ENCODE assay signal across 21 cellular contexts in the genomic region with DNA sequence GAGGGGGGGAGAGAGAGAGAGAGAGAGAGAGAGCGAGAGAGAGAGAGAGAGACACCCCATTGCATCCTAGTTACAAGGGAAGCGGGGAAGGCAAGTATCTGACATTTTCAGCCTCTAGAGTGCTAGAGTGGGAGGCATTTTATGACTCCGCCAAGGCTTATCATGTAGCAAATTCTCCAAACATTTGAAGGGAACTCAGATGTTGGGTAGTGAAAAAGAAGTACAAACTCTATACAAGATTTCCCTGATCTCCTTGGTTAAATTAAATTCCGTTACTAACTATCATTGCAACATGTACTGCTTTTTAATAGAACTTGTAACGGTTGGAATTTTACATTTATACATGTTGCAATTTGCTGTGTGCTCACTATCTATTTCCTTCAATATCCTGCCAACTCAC.
A peak's percentile ranks its signal among the peaks of the same experiment; 100 is the strongest.
DNase-seq lines count a peak whose midpoint lies in the region; ATAC-seq, FAIRE-seq and TF ChIP-seq lines count a peak whose summit lies in the region.
"Had no signal": no experiment of that assay in that cellular context is flagged by ENCODE, and none has a peak within 500 bp of the region (broad histone marks: within the 10 kb centered on the region; RNA-seq: fewer than 3 reads in every experiment).

No MANE protein-coding gene starts in this region.

- peak; percentile 20 for FAIRE-seq in keratinocyte (lab: Jason Lieb, UNC)
- FAIRE-seq: A549, D721Med, G401.6, GM12891 had no signal

- H3K18ac ChIP-seq in trophoblast cell (ENCODE audit: low read length): no peak overlapping the region

- H3K9ac ChIP-seq in HUES64 (ENCODE audit: low read depth, low read length): no peak overlapping the region
- H3K9ac ChIP-seq in keratinocyte (ENCODE audit: control insufficient read depth, extremely low read depth, insufficient read depth, low read length): no peak overlapping the region
- H3K9ac ChIP-seq in trophoblast cell (ENCODE audit: low read length): no peak overlapping the region

- no peaks in the 10 kb centered on the region for H3K27me3 Mint-ChIP-seq in naive thymus-derived CD4-positive, alpha-beta T cell

- intact Hi-C loops in naive thymus-derived CD4-positive, alpha-beta T cell (cut with micrococcal nuclease): no loop called here
- intact Hi-C loops in posterior vena cava (cut with DNase I): no loop called here

- H3K4ac ChIP-seq in trophoblast cell (ENCODE audit: low read depth, low read length): no peak overlapping the region

- H3K4me1 ChIP-seq in HUES64 (ENCODE audit: insufficient read depth, low read length) (peaks cover 45% of the 10 kb centered on the region), keratinocyte (ENCODE audit: control insufficient read depth, extremely low read depth, insufficient read depth, low read length) (peaks cover 21% of the 10 kb centered on the region), trophoblast cell (ENCODE audit: control insufficient read depth in 1 of 2, insufficient read depth in 2 of 2, low read length in 2 of 2) (peaks cover 0 to 8% of the 10 kb centered on the region in 2 experiments)
- no peaks in the 10 kb centered on the region for H3K4me1 ChIP-seq in naive thymus-derived CD4-positive, alpha-beta T cell (ENCODE audit: control insufficient read depth in 2 of 2, insufficient read depth in 2 of 2, low read length in 2 of 2)
- H3K4me1 ChIP-seq: A549 had no signal

- H3K9me1 ChIP-seq in keratinocyte (ENCODE audit: control insufficient read depth, extremely low read depth, insufficient read depth, low read length): no peaks in the 10 kb centered on the region

- H3K9me3 ChIP-seq in HUES64 (ENCODE audit: insufficient read depth, low read depth, low read length) (no peaks in the 10 kb centered on the region; the same call in 1 of the 2 replicates), keratinocyte (ENCODE audit: control insufficient read depth, low read depth, low read length) (no peaks in the 10 kb centered on the region), trophoblast cell (ENCODE audit: insufficient read depth, low read depth, low read length) (no peaks in the 10 kb centered on the region)
- no peaks in the 10 kb centered on the region for H3K9me3 ChIP-seq in naive thymus-derived CD4-positive, alpha-beta T cell (ENCODE audit: control insufficient read depth in 2 of 3, low read length in 3 of 3)
- H3K9me3 ChIP-seq: A549 had no signal

- no peak overlapping the region for H2BK5ac ChIP-seq in trophoblast cell (ENCODE audit: low read depth, low read length, poor library complexity)

- H3K36me3 ChIP-seq in HUES64 (ENCODE audit: insufficient read depth, low read length) (no peaks in the 10 kb centered on the region), keratinocyte (ENCODE audit: control insufficient read depth in 2 of 2, extremely low read depth in 1 of 2, insufficient read depth in 2 of 2, low read length in 2 of 2) (no peaks in the 10 kb centered on the region), trophoblast cell (ENCODE audit: control insufficient read depth in 1 of 2, insufficient read depth in 2 of 2, low read length in 2 of 2) (no peaks in the 10 kb centered on the region)
- H3K36me3 ChIP-seq in naive thymus-derived CD4-positive, alpha-beta T cell (ENCODE audit: control insufficient read depth in 2 of 3, insufficient read depth in 3 of 3, low read length in 3 of 3): no peaks in the 10 kb centered on the region

- H2AFZ ChIP-seq in keratinocyte (ENCODE audit: control insufficient read depth, low read length) (no peak overlapping the region), trophoblast cell (ENCODE audit: insufficient read depth, low read length, poor library complexity) (no peak overlapping the region)

- H3K4me2 ChIP-seq in keratinocyte (ENCODE audit: control insufficient read depth, extremely low read depth, insufficient read depth, low read depth, low read length): no peak overlapping the region
- H3K4me2 ChIP-seq in trophoblast cell (ENCODE audit: low read length): no peak overlapping the region
- H3K4me2 ChIP-seq: A549 had no signal

- H3K9me3 Mint-ChIP-seq in naive thymus-derived CD4-positive, alpha-beta T cell: no peaks in the 10 kb centered on the region
- H3K9me3 Mint-ChIP-seq: CD14-positive monocyte; CD8-positive, alpha-beta T cell; HFFc6 had no signal

- H3K4me1 Mint-ChIP-seq in naive thymus-derived CD4-positive, alpha-beta T cell: peaks cover 2 to 7% (median 6%) of the 10 kb centered on the region in 7 donors
- H3K4me1 Mint-ChIP-seq: CD14-positive monocyte had no signal

- peak overlapping the region; percentile 64 for H3K14ac ChIP-seq in trophoblast cell (ENCODE audit: low read length)

- no peak for ATAC-seq in naive thymus-derived CD4-positive, alpha-beta T cell
- ATAC-seq: A549; CD8-positive, alpha-beta T cell had no signal

- POLR2A ChIA-PET in naive thymus-derived CD4-positive, alpha-beta T cell (lab: Charles Lee): no interaction called here

- peak overlapping the region; percentile 86 for H2BK12ac ChIP-seq in trophoblast cell (ENCODE audit: low read length)

- H4K8ac ChIP-seq in trophoblast cell (ENCODE audit: low read depth, low read length): no peak overlapping the region

- H3K36me3 Mint-ChIP-seq in naive thymus-derived CD4-positive, alpha-beta T cell: no peaks in the 10 kb centered on the region
- H3K36me3 Mint-ChIP-seq: CD14-positive monocyte; CD8-positive, alpha-beta T cell had no signal

- H3K27me3 ChIP-seq in HUES64 (ENCODE audit: insufficient read depth, low read length) (no peaks in the 10 kb centered on the region), keratinocyte (ENCODE audit: control insufficient read depth, extremely low read depth, insufficient read depth, low read length) (no peaks in the 10 kb centered on the region), trophoblast cell (ENCODE audit: insufficient read depth, low read length) (no peaks in the 10 kb centered on the region)
- H3K27me3 ChIP-seq in naive thymus-derived CD4-positive, alpha-beta T cell (ENCODE audit: control insufficient read depth in 2 of 2, insufficient read depth in 2 of 2, low read length in 2 of 2): no peaks in the 10 kb centered on the region

- H3K79me2 ChIP-seq in keratinocyte (ENCODE audit: control insufficient read depth, insufficient read depth, low read length) (no peaks in the 10 kb centered on the region), trophoblast cell (ENCODE audit: control insufficient read depth, insufficient read depth, low read length, poor library complexity) (no peaks in the 10 kb centered on the region)

- WGBS in HUES64: 71% methylated on average over 4 of the region's 5 CpGs
- WGBS in trophoblast cell (ENCODE audit: extremely low coverage, insufficient coverage, insufficient read length): no CpG with 5 or more reads among the region's 5 CpGs

- no peak overlapping the region for H3K27ac Mint-ChIP-seq in naive thymus-derived CD4-positive, alpha-beta T cell
- H3K27ac Mint-ChIP-seq: CD14-positive monocyte; CD8-positive, alpha-beta T cell had no signal

- no peak overlapping the region for H4K12ac ChIP-seq in trophoblast cell (ENCODE audit: low read depth, low read length)

- no peak overlapping the region for H3K4me3 Mint-ChIP-seq in naive thymus-derived CD4-positive, alpha-beta T cell
- H3K4me3 Mint-ChIP-seq: CD14-positive monocyte; CD8-positive, alpha-beta T cell had no signal

- H4K20me1 ChIP-seq in keratinocyte (ENCODE audit: control insufficient read depth, extremely low read depth, insufficient read depth, low read length): no peaks in the 10 kb centered on the region

- DNase-seq in amniotic epithelial cell (ENCODE audit: low read depth): peak; percentile 40
- DNase-seq in keratinocyte (ENCODE audit: low read depth, low spot score): no peak
- no peak for DNase-seq in trophoblast cell
- no peak for DNase-seq in middle frontal gyrus (ENCODE audit: extremely low spot score, low spot score)
- DNase-seq in naive thymus-derived CD4-positive, alpha-beta T cell: no peak
- no peak for DNase-seq in stimulated activated CD4-positive, alpha-beta T cell treated with anti-CD3 and anti-CD28 coated beads, Interleukin-4, amount 100 ng/mL, for 24 hours
- DNase-seq in posterior vena cava (ENCODE audit: low spot score): no peak
- DNase-seq: CD8-positive, alpha-beta T cell; COR-L47; DMS153; DMS79 treated with DMSO at 0.1 percent for 48 hours; HCEC 1CT; HFFc6; IMR-90 had no signal

- peak overlapping the region; percentile 72 for H4K91ac ChIP-seq in trophoblast cell (ENCODE audit: low read depth, low read length)

- H2BK120ac ChIP-seq in trophoblast cell (ENCODE audit: insufficient read depth, low read length, poor library complexity): no peak overlapping the region

- CTCF ChIA-PET in naive thymus-derived CD4-positive, alpha-beta T cell (lab: Charles Lee): no interaction called here

- no peak overlapping the region for H3K23ac ChIP-seq in trophoblast cell (ENCODE audit: low read length)

- peak overlapping the region; percentile 75; the same call in 1 of the 2 replicates for H3K27ac ChIP-seq in HUES64 (ENCODE audit: low read depth, low read length)
- no peak overlapping the region for H3K27ac ChIP-seq in keratinocyte (ENCODE audit: control insufficient read depth, insufficient read depth, low read length)
- H3K27ac ChIP-seq in trophoblast cell (ENCODE audit: low read depth, low read length): peak overlapping the region; percentile 62
- H3K27ac ChIP-seq in naive thymus-derived CD4-positive, alpha-beta T cell (ENCODE audit: low read depth, low read length): no peak overlapping the region
- H3K27ac ChIP-seq: A549, HL-60 had no signal

- no peak overlapping the region for H3K4me3 ChIP-seq in HUES64 (ENCODE audit: low read length)
- H3K4me3 ChIP-seq in keratinocyte (ENCODE audit: control insufficient read depth in 2 of 3, extremely low read depth in 1 of 3, insufficient read depth in 2 of 3, low read depth in 1 of 3, low read length in 3 of 3): no peak overlapping the region
- no peak overlapping the region for H3K4me3 ChIP-seq in trophoblast cell (ENCODE audit: low read depth, low read length)
- no peak overlapping the region for H3K4me3 ChIP-seq in naive thymus-derived CD4-positive, alpha-beta T cell (ENCODE audit: low read length)
- H3K4me3 ChIP-seq: A549 had no signal

- dilution Hi-C loops in keratinocyte (cut with MboI; ENCODE audit: extremely low pct_ligation_motif_present, low sequenced_read_pairs): no loop called here

- no peak overlapping the region for H2AK5ac ChIP-seq in trophoblast cell (ENCODE audit: low read length)

- peaks cover 7% of the 10 kb centered on the region for H3K79me1 ChIP-seq in trophoblast cell (ENCODE audit: low read length)

- no peak for TF ChIP-seq CTCF in keratinocyte (optimal IDR thresholded peaks at IDR 0.05 in 1 of 3, IDR thresholded peaks at IDR 0.05 in 1 of 3, conservative IDR thresholded peaks at IDR 0.05 in 1 of 3; ENCODE audit: extremely low read depth in 1 of 3, insufficient read depth in 2 of 3, low read length in 3 of 3)

Comparison
In these comparisons a context has a peak if more than half of its experiments do, and no peak if none do; other contexts are left out.
1. H3K27ac ChIP-seq: peak in HUES64 (single experiment) and trophoblast cell (single experiment); none in keratinocyte (single experiment) and naive thymus-derived CD4-positive, alpha-beta T cell (single experiment).